34 cellular contexts compared by ENCODE assay signal in the genomic region with DNA sequence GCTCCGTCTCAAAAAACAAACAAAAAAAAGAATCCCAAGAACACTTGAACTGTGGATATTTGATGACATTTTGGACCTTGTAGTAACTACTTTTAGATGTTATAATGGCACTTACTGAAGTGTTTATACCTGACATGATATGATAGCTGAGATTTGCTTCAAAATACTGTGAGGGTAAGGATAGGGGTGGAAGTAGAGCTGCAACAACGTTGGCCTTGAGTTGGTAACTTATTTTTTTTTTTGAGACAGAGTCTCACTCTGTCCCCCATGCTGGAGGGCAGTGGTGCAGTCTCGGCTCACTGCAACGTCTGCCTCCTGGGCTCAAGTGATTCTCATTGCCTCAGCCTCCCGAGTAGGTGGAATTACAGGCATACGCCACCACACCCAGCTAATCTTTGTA.
"Had no signal": no experiment of that assay in that cellular context is flagged by ENCODE, and none has a peak within 500 bp of the region (broad histone marks: within the 10 kb centered on the region; RNA-seq: fewer than 3 reads in every experiment).

No MANE protein-coding gene starts in this region.

- H3K36me3 Mint-ChIP-seq: activated naive CD8-positive, alpha-beta T cell treated with anti-CD3 and anti-CD28 coated beads for 36 hours had no signal

- H3K4me3 Mint-ChIP-seq: activated B cell treated with CpG ODN at 0.5 μM for 24 hours; activated CD4-positive, alpha-beta memory T cell treated with anti-CD3 and anti-CD28 coated beads for 36 hours; activated CD4-positive, alpha-beta T cell treated with anti-CD3 and anti-CD28 coated beads, Interleukin-2, amount 10 ng/mL, durations not matched to agents 24 days and 14 days; activated CD8-positive, alpha-beta memory T cell treated with anti-CD3 and anti-CD28 coated beads, Interleukin-2, amount 10 ng/mL, durations not matched to agents 7 days and 5 days; activated naive CD4-positive, alpha-beta T cell treated with anti-CD3 and anti-CD28 coated beads for 36 hours; activated naive CD8-positive, alpha-beta T cell treated with anti-CD3 and anti-CD28 coated beads for 36 hours; activated T-cell treated with anti-CD3 and anti-CD28 coated beads, Interleukin-2, amount 50 U/mL, for 4 hours; activated T-cell treated with anti-CD3 and anti-CD28 coated beads, Interleukin-2, amount 50 U/mL, for 72 hours; activated T-helper 1 cell treated with anti-CD3 and anti-CD28 coated beads, Interleukin-12 subunit alpha, Interleukin-12 subunit beta, Interleukin-2, Interleukin-4 antibody, amounts not matched to agents 30 ng/mL and 10 ng/mL and 1 ng/mL, durations not matched to agents 14 hours and 24 hours and 36 hours; activated T-helper 17 cell treated with anti-CD3 and anti-CD28 coated beads, Interleukin-2, amount 50 U/mL, for 72 hours; T-helper 1 cell treated with Interleukin-12 subunit alpha and Interleukin-12 subunit beta and Interleukin-4 antibody, amounts not matched to agents 30 μg/mL and 1 μg/mL, for 36 hours; T-helper 2 cell treated with Interferon-gamma antibody and Interleukin-4, amounts not matched to agents 5 μg/mL and 100 μg/mL, for 36 hours had no signal

- DNase-seq: activated B cell treated with CpG ODN at 0.5 μM for 24 hours; activated CD4-positive, alpha-beta memory T cell treated with anti-CD3 and anti-CD28 coated beads for 36 hours; activated CD4-positive, alpha-beta T cell treated with anti-CD3 and anti-CD28 coated beads for 4 hours; activated CD4-positive, alpha-beta T cell treated with anti-CD3 and anti-CD28 coated beads, Interleukin-2, amount 10 ng/mL, durations not matched to agents 24 days and 14 days; activated CD4-positive, alpha-beta T cell treated with anti-CD3 and anti-CD28 coated beads, Interleukin-2, amount 50 U/mL, for 1 hour; activated CD4-positive, alpha-beta T cell treated with anti-CD3 and anti-CD28 coated beads, Interleukin-2, amount 50 U/mL, for 4 hours; activated CD4-positive, CD25-positive, alpha-beta regulatory T cell treated with anti-CD3 and anti-CD28 coated beads, Interleukin-2, amount 50 U/mL, for 72 hours; activated CD8-positive, alpha-beta memory T cell treated with anti-CD3 and anti-CD28 coated beads, Interleukin-2, amount 10 ng/mL, durations not matched to agents 7 days and 5 days; activated effector memory CD4-positive, alpha-beta T cell treated with anti-CD3 and anti-CD28 coated beads, Interleukin-2, amount 50 U/mL, for 16 hours; activated gamma-delta T cell treated with Interleukin-2 at 50 U/mL for 16 hours; activated naive CD4-positive, alpha-beta T cell; activated naive CD4-positive, alpha-beta T cell treated with anti-CD3 and anti-CD28 coated beads for 36 hours; activated naive CD4-positive, alpha-beta T cell treated with anti-CD3 and anti-CD28 coated beads, Interleukin-2, amount 50 U/mL, for 16 hours; activated naive CD8-positive, alpha-beta T cell treated with anti-CD3 and anti-CD28 coated beads for 36 hours; activated T-cell treated with anti-CD3 and anti-CD28 coated beads for 4 hours; activated T-cell treated with anti-CD3 and anti-CD28 coated beads, Interleukin-2, amount 50 U/mL, for 1 hour; activated T-cell treated with anti-CD3 and anti-CD28 coated beads, Interleukin-2, amount 50 U/mL, for 4 hours; activated T-cell treated with anti-CD3 and anti-CD28 coated beads, Interleukin-2, amount 50 U/mL, for 72 hours; adrenal gland; amniotic stem cell; aorta; brain microvascular endothelial cell; central memory CD4-positive, alpha-beta T cell; T-helper 1 cell; T-helper 2 cell; T-helper 9 cell had no signal

- H3K27me3 Mint-ChIP-seq: activated B cell treated with CpG ODN at 0.5 μM for 24 hours; activated CD4-positive, alpha-beta memory T cell treated with anti-CD3 and anti-CD28 coated beads for 36 hours; activated CD4-positive, alpha-beta T cell treated with anti-CD3 and anti-CD28 coated beads, Interleukin-2, amount 10 ng/mL, durations not matched to agents 24 days and 14 days; activated CD8-positive, alpha-beta memory T cell treated with anti-CD3 and anti-CD28 coated beads, Interleukin-2, amount 10 ng/mL, durations not matched to agents 7 days and 5 days; activated naive CD8-positive, alpha-beta T cell treated with anti-CD3 and anti-CD28 coated beads for 36 hours; activated T-helper 17 cell treated with anti-CD3 and anti-CD28 coated beads, Interleukin-2, amount 50 U/mL, for 72 hours had no signal

- ATAC-seq: activated CD8-positive, alpha-beta memory T cell treated with anti-CD3 and anti-CD28 coated beads, Interleukin-2, amount 10 ng/mL, durations not matched to agents 7 days and 5 days; activated naive CD4-positive, alpha-beta T cell treated with anti-CD3 and anti-CD28 coated beads, Interleukin-2, amount 50 U/mL, for 72 hours; activated T-cell treated with anti-CD3 and anti-CD28 coated beads, Interleukin-2, amount 50 U/mL, for 4 hours; activated T-cell treated with anti-CD3 and anti-CD28 coated beads, Interleukin-2, amount 50 U/mL, for 72 hours; activated T-helper 17 cell treated with anti-CD3 and anti-CD28 coated beads, Interleukin-2, amount 50 U/mL, for 72 hours; body of pancreas had no signal

- H3K4me1 Mint-ChIP-seq: activated CD4-positive, alpha-beta T cell treated with anti-CD3 and anti-CD28 coated beads, Interleukin-2, amount 10 ng/mL, durations not matched to agents 24 days and 14 days; activated CD8-positive, alpha-beta memory T cell treated with anti-CD3 and anti-CD28 coated beads, Interleukin-2, amount 10 ng/mL, durations not matched to agents 7 days and 5 days; activated naive CD8-positive, alpha-beta T cell treated with anti-CD3 and anti-CD28 coated beads for 36 hours; activated T-helper 17 cell treated with anti-CD3 and anti-CD28 coated beads, Interleukin-2, amount 50 U/mL, for 72 hours had no signal

- H3K4me3 ChIP-seq: adrenal gland, body of pancreas, breast epithelium had no signal

- H3K9me3 ChIP-seq: adrenal gland, body of pancreas, breast epithelium had no signal

- H3K27ac ChIP-seq: adrenal gland, body of pancreas, brain microvascular endothelial cell, breast epithelium, VCaP had no signal

- H3K36me3 ChIP-seq: breast epithelium had no signal

- H3K27me3 ChIP-seq: adrenal gland, body of pancreas, brain microvascular endothelial cell, breast epithelium had no signal

- H3K4me1 ChIP-seq: body of pancreas, breast epithelium had no signal

- H3K27ac Mint-ChIP-seq: activated B cell treated with CpG ODN at 0.5 μM for 24 hours; activated CD4-positive, alpha-beta memory T cell treated with anti-CD3 and anti-CD28 coated beads for 36 hours; activated CD4-positive, alpha-beta T cell treated with anti-CD3 and anti-CD28 coated beads, Interleukin-2, amount 10 ng/mL, durations not matched to agents 24 days and 14 days; activated CD8-positive, alpha-beta memory T cell treated with anti-CD3 and anti-CD28 coated beads, Interleukin-2, amount 10 ng/mL, durations not matched to agents 7 days and 5 days; activated naive CD4-positive, alpha-beta T cell treated with anti-CD3 and anti-CD28 coated beads for 36 hours; activated naive CD4-positive, alpha-beta T cell treated with anti-CD3 and anti-CD28 coated beads, Interleukin-2, amount 50 U/mL, for 72 hours; activated naive CD8-positive, alpha-beta T cell treated with anti-CD3 and anti-CD28 coated beads for 36 hours; activated T-helper 1 cell treated with anti-CD3 and anti-CD28 coated beads, Interleukin-12 subunit alpha, Interleukin-12 subunit beta, Interleukin-2, Interleukin-4 antibody, amounts not matched to agents 30 ng/mL and 10 ng/mL and 1 ng/mL, durations not matched to agents 14 hours and 24 hours and 36 hours; T-helper 1 cell treated with Interleukin-12 subunit alpha and Interleukin-12 subunit beta and Interleukin-4 antibody, amounts not matched to agents 30 μg/mL and 1 μg/mL, for 36 hours; T-helper 2 cell treated with Interferon-gamma antibody and Interleukin-4, amounts not matched to agents 5 μg/mL and 100 μg/mL, for 36 hours had no signal

- H3K9me3 Mint-ChIP-seq: activated B cell treated with CpG ODN at 0.5 μM for 24 hours; activated CD4-positive, alpha-beta memory T cell treated with anti-CD3 and anti-CD28 coated beads for 36 hours; activated CD4-positive, alpha-beta T cell treated with anti-CD3 and anti-CD28 coated beads, Interleukin-2, amount 10 ng/mL, durations not matched to agents 24 days and 14 days; activated naive CD4-positive, alpha-beta T cell treated with anti-CD3 and anti-CD28 coated beads for 36 hours; activated naive CD4-positive, alpha-beta T cell treated with anti-CD3 and anti-CD28 coated beads, Interleukin-2, amount 50 U/mL, for 72 hours; activated naive CD8-positive, alpha-beta T cell treated with anti-CD3 and anti-CD28 coated beads for 36 hours; activated T-cell treated with anti-CD3 and anti-CD28 coated beads, Interleukin-2, amount 50 U/mL, for 4 hours; activated T-cell treated with anti-CD3 and anti-CD28 coated beads, Interleukin-2, amount 50 U/mL, for 72 hours; activated T-helper 1 cell treated with anti-CD3 and anti-CD28 coated beads, Interleukin-12 subunit alpha, Interleukin-12 subunit beta, Interleukin-2, Interleukin-4 antibody, amounts not matched to agents 30 ng/mL and 10 ng/mL and 1 ng/mL, durations not matched to agents 14 hours and 24 hours and 36 hours; activated T-helper 17 cell treated with anti-CD3 and anti-CD28 coated beads, Interleukin-2, amount 50 U/mL, for 72 hours; T-helper 1 cell treated with Interleukin-12 subunit alpha and Interleukin-12 subunit beta and Interleukin-4 antibody, amounts not matched to agents 30 μg/mL and 1 μg/mL, for 36 hours; T-helper 2 cell treated with Interferon-gamma antibody and Interleukin-4, amounts not matched to agents 5 μg/mL and 100 μg/mL, for 36 hours had no signal
